ENCODE assay signal across 19 cellular contexts in genomic region chr11:61151545-61152252, GRCh38. TPM values are rescaled to one million over a fixed set of nuclear protein-coding genes. Genes with fewer than 3 reads are reported as not detected.
DNase-seq lines count a peak whose midpoint lies in the region; TF ChIP-seq lines count a peak whose summit lies in the region.
"Had no signal": no experiment of that assay in that cellular context is flagged by ENCODE, and none has a peak within 500 bp of the region (broad histone marks: within the 10 kb centered on the region; RNA-seq: fewer than 3 reads in every experiment).

No MANE protein-coding gene starts in this region.

- no peaks in the 10 kb centered on the region for H3K36me3 ChIP-seq in neutrophil

- H3K27ac ChIP-seq in VCaP = peak overlapping the region; percentile 20; the same call in 1 of the 2 replicates
- peak overlapping the region; percentile 87 for H3K27ac ChIP-seq in neutrophil
- H3K27ac ChIP-seq: SK-N-MC had no signal

- H3K27me3 Mint-ChIP-seq in glutamatergic neuron (ENCODE audit: unreplicated experiment) = peaks cover 7% of the 10 kb centered on the region
- no peaks in the 10 kb centered on the region for H3K27me3 Mint-ChIP-seq in type B pancreatic cell

- H3K4me1 Mint-ChIP-seq in glutamatergic neuron (ENCODE audit: low read depth, unreplicated experiment) = peaks cover 37% of the 10 kb centered on the region
- peaks cover 56% of the 10 kb centered on the region for H3K4me1 Mint-ChIP-seq in type B pancreatic cell (ENCODE audit: unreplicated experiment)
- H3K4me1 Mint-ChIP-seq: activated naive CD8-positive, alpha-beta T cell treated with anti-CD3 and anti-CD28 coated beads, Interleukin-2, amount 10 ng/mL, durations not matched to agents 7 days and 5 days had no signal

- DNase-seq in glutamatergic neuron (no peak), type B pancreatic cell (ENCODE audit: extremely low spot score, unreplicated experiment) (no peak), T-helper 2 cell (no peak), NCI-H69 (lab: John Stamatoyannopoulos, UW) (no peak)
- no peak for DNase-seq in activated CD4-positive, alpha-beta T cell treated with anti-CD3 and anti-CD28 coated beads for 4 hours
- DNase-seq: activated CD4-positive, alpha-beta T cell treated with anti-CD3 and anti-CD28 coated beads, Interleukin-2, amount 50 U/mL, for 4 hours; activated naive CD8-positive, alpha-beta T cell treated with anti-CD3 and anti-CD28 coated beads, Interleukin-2, amount 10 ng/mL, durations not matched to agents 7 days and 5 days; activated T-cell treated with anti-CD3 and anti-CD28 coated beads, Interleukin-2, amount 50 U/mL, for 4 hours; effector CD8-positive, alpha-beta T cell; HFFc6; hypothalamus; left cardiac atrium; NCI-H1048; NCI-H524 treated with DMSO at 0.1 percent for 48 hours; stimulated activated CD4-positive, alpha-beta T cell treated with anti-CD3 and anti-CD28 coated beads, Interleukin-2, amount 100 ng/mL, for 24 hours; substantia nigra had no signal

- no peaks in the 10 kb centered on the region for H3K9me3 ChIP-seq in neutrophil

- no peak overlapping the region for H3K4me3 Mint-ChIP-seq in glutamatergic neuron (ENCODE audit: unreplicated experiment)
- H3K4me3 Mint-ChIP-seq in type B pancreatic cell = peak overlapping the region; percentile 81
- H3K4me3 Mint-ChIP-seq: activated naive CD8-positive, alpha-beta T cell treated with anti-CD3 and anti-CD28 coated beads, Interleukin-2, amount 10 ng/mL, durations not matched to agents 7 days and 5 days; activated T-cell treated with anti-CD3 and anti-CD28 coated beads, Interleukin-2, amount 50 U/mL, for 4 hours had no signal

- no peak for TF ChIP-seq CTCF in VCaP (conservative IDR thresholded peaks at IDR 0.05)
- TF ChIP-seq CTCF in glutamatergic neuron (IDR thresholded peaks at IDR 0.05; ENCODE audit: partially characterized antibody, unreplicated experiment) = no peak
- no peak for TF ChIP-seq CTCF in neutrophil (IDR thresholded peaks at IDR 0.05)
- no peak for TF ChIP-seq CTCF in type B pancreatic cell (conservative IDR thresholded peaks at IDR 0.05)

- H3K9me3 Mint-ChIP-seq in glutamatergic neuron (ENCODE audit: unreplicated experiment) (peaks cover 9% of the 10 kb centered on the region), type B pancreatic cell (peaks cover 10% of the 10 kb centered on the region)

- H3K27ac Mint-ChIP-seq in glutamatergic neuron (ENCODE audit: unreplicated experiment) (peak overlapping the region; percentile 21), type B pancreatic cell (peak overlapping the region; percentile 94)
- H3K27ac Mint-ChIP-seq: activated naive CD8-positive, alpha-beta T cell treated with anti-CD3 and anti-CD28 coated beads, Interleukin-2, amount 10 ng/mL, durations not matched to agents 7 days and 5 days had no signal

- no peak overlapping the region for H3K4me3 ChIP-seq in neutrophil (ENCODE audit: low read depth in 1 of 2, low read length in 1 of 2)
- H3K4me3 ChIP-seq: SK-N-MC had no signal

- H3K36me3 Mint-ChIP-seq in glutamatergic neuron (ENCODE audit: unreplicated experiment) = peaks cover 18% of the 10 kb centered on the region
- H3K36me3 Mint-ChIP-seq in type B pancreatic cell = peaks cover 20% of the 10 kb centered on the region

- H3K4me1 ChIP-seq in neutrophil (ENCODE audit: control insufficient read depth in 1 of 2, insufficient read depth in 1 of 2, low read depth in 1 of 2, low read length in 1 of 2) = peaks cover 51 to 66% of the 10 kb centered on the region in 2 experiments

- no peaks in the 10 kb centered on the region for H3K27me3 ChIP-seq in neutrophil

RNA-seq across cellular contexts. Expression of gene VPS37C, which starts 9.5 kb away (rescaled TPM):
- 27.1 TPM for total RNA-seq in glutamatergic neuron (ENCODE audit: unreplicated experiment)
- total RNA-seq in type B pancreatic cell (ENCODE audit: low replicate concordance) = 27.8 and 42.1 TPM in 2 replicates

RNA-seq across cellular contexts. Expression of gene CD5, which starts 49.4 kb away (rescaled TPM):
- total RNA-seq in glutamatergic neuron (ENCODE audit: unreplicated experiment) = not detected
- not detected in 2 replicates for total RNA-seq in type B pancreatic cell (ENCODE audit: low replicate concordance)
- total RNA-seq: HFFc6 had no signal

RNA-seq across cellular contexts. Expression of gene PGA3, which starts 51.6 kb away (rescaled TPM):
- total RNA-seq in glutamatergic neuron (ENCODE audit: unreplicated experiment) = not detected
- total RNA-seq in type B pancreatic cell (ENCODE audit: low replicate concordance) = 1.3 TPM in 1 of 2 replicates, not detected in the other
- total RNA-seq: activated naive CD8-positive, alpha-beta T cell treated with anti-CD3 and anti-CD28 coated beads, Interleukin-2, amount 10 ng/mL, durations not matched to agents 7 days and 5 days; activated T-cell treated with anti-CD3 and anti-CD28 coated beads, Interleukin-2, amount 50 U/mL, for 4 hours had no signal
